In genomic region chr12:121637231-121637914, GRCh38 we compare ENCODE assay signal across 8 cellular contexts. TPM values are rescaled to one million over a fixed set of nuclear protein-coding genes. Genes with fewer than 3 reads are reported as not detected.
DNase-seq lines count a peak whose midpoint lies in the region; ATAC-seq and TF ChIP-seq lines count a peak whose summit lies in the region.

No MANE protein-coding gene starts in this region.

- in situ Hi-C loops in transverse colon (cut with MboI; ENCODE audit: low pct_ligation_motif_present in 1 of 4, low pct_unique_long_range_greater_than_20kb in 1 of 4, low sequenced_read_pairs in 3 of 4): no loop called here

- H3K4me1 ChIP-seq in right cardiac atrium (ENCODE audit: control insufficient read depth, insufficient read depth, low read length) (peaks cover 3% of the 10 kb centered on the region), transverse colon (peaks cover 0 to 20% (median 14%) of the 10 kb centered on the region in 4 donors)

- H3K4me1 Mint-ChIP-seq in endothelial cell (ENCODE audit: unreplicated experiment): peaks cover 20% of the 10 kb centered on the region

- no peaks in the 10 kb centered on the region for H3K27me3 ChIP-seq in right cardiac atrium (ENCODE audit: control insufficient read depth, insufficient read depth)
- no peaks in the 10 kb centered on the region for H3K27me3 ChIP-seq in transverse colon

- peaks cover 4% of the 10 kb centered on the region for H3K27me3 Mint-ChIP-seq in endothelial cell (ENCODE audit: unreplicated experiment)

- H3K9me3 Mint-ChIP-seq in endothelial cell (ENCODE audit: unreplicated experiment): no peaks in the 10 kb centered on the region

- H3K4me3 ChIP-seq in right cardiac atrium (ENCODE audit: low read length) (no peak overlapping the region), transverse colon (no peak overlapping the region)

- no peaks in the 10 kb centered on the region for H3K9me3 ChIP-seq in right cardiac atrium (ENCODE audit: control insufficient read depth, low read length)
- H3K9me3 ChIP-seq in transverse colon: no peaks in the 10 kb centered on the region

- H3K36me3 ChIP-seq in transverse colon: no peaks in the 10 kb centered on the region

- 73% methylated on average over 10 of the region's 10 CpGs for WGBS in right cardiac atrium
- WGBS in transverse colon (ENCODE audit: low coverage in 1 of 2), 2 donors: 50% methylated on average over 10 of the region's 10 CpGs; no CpG with 5 or more reads in 1 of the 2 donors

- ATAC-seq in right cardiac atrium (peak; percentile 24 to 40), GM18868 (IDR thresholded peaks at IDR 0.05; ENCODE audit: unreplicated experiment) (no peak)

- H3K36me3 Mint-ChIP-seq in endothelial cell (ENCODE audit: low read depth, unreplicated experiment): peaks cover 11% of the 10 kb centered on the region

- no peak for TF ChIP-seq EP300 in transverse colon (IDR thresholded peaks at IDR 0.05; ENCODE audit: low read depth)

- intact Hi-C loops in right cardiac atrium (cut with DNase I): no loop called here
- intact Hi-C loops in transverse colon (cut with DNase I; ENCODE audit: low total_unique reads): no loop called here

- TF ChIP-seq POLR2A in transverse colon (IDR thresholded peaks at IDR 0.05): no peak

- no peak overlapping the region for H3K4me3 Mint-ChIP-seq in endothelial cell (ENCODE audit: unreplicated experiment)

- no peak for TF ChIP-seq CTCF in transverse colon (IDR thresholded peaks at IDR 0.05)
- no peak for TF ChIP-seq CTCF in endothelial cell (IDR thresholded peaks at IDR 0.05; ENCODE audit: unreplicated experiment)

- DNase-seq in activated gamma-delta T cell treated with Interleukin-2 at 50 U/mL for 16 hours (peak; percentile 61), activated gamma-delta T cell (lab: John Stamatoyannopoulos, UW) (no peak), right cardiac atrium (peak in 2 of 3 donors; percentile 61 to 70), transverse colon (peak; percentile 50), endothelial cell (ENCODE audit: low spot score) (no peak), DMS114 treated with DMSO at 0.1 percent for 48 hours (lab: John Stamatoyannopoulos, UW; ENCODE audit: unreplicated experiment) (no peak)
- DNase-seq in activated CD4-positive, CD25-positive, alpha-beta regulatory T cell treated with anti-CD3 and anti-CD28 coated beads, Interleukin-2, amount 50 U/mL, for 72 hours: peak; percentile 63

- no peak overlapping the region for H3K27ac Mint-ChIP-seq in endothelial cell (ENCODE audit: unreplicated experiment)

- H3K27ac ChIP-seq in right cardiac atrium (ENCODE audit: low read length): no peak overlapping the region
- peak overlapping the region in 2 of 4 donors; percentile 8 to 27 for H3K27ac ChIP-seq in transverse colon

RNA-seq across cellular contexts. Expression of gene ORAI1, which starts 11.0 kb away (rescaled TPM):
- 1 to 10 TPM; 7.0 to 9.4 (median 8.4) TPM for total RNA-seq in right cardiac atrium
- polyA plus RNA-seq in right cardiac atrium: 6.9 TPM
- 1 to 10 TPM; 7.5 to 9.1 (median 8.2) TPM for total RNA-seq in transverse colon
- total RNA-seq in endothelial cell (ENCODE audit: unreplicated experiment): 35.3 TPM

RNA-seq across cellular contexts. Expression of gene MORN3, which starts 32.1 kb away (rescaled TPM):
- total RNA-seq in right cardiac atrium: under 1 TPM; 0.11 to 0.21 (median 0.17) TPM
- polyA plus RNA-seq in right cardiac atrium: 0.38 TPM
- total RNA-seq in transverse colon: under 1 TPM in 1 of 4 donors, not detected in 3; 0.48 TPM
- total RNA-seq in endothelial cell (ENCODE audit: unreplicated experiment): 1.2 TPM

RNA-seq across cellular contexts. Expression of gene KDM2B, which starts 56.5 kb away (rescaled TPM):
- total RNA-seq in right cardiac atrium (10 to 100 TPM; 11.8 to 16.0 (median 13.1) TPM), transverse colon (10 to 100 TPM in 3 of 4 donors, 1 to 10 TPM in 1; 7.2 to 39.3 (median 15.2) TPM), endothelial cell (ENCODE audit: unreplicated experiment) (36.7 TPM)
- polyA plus RNA-seq in right cardiac atrium: 6.1 TPM

Comparison
In these comparisons a context has a peak if more than half of its experiments do, and no peak if none do; other contexts are left out.
1. DNase-seq: peak in activated gamma-delta T cell treated with Interleukin-2 at 50 U/mL for 16 hours (single experiment), activated CD4-positive, CD25-positive, alpha-beta regulatory T cell treated with anti-CD3 and anti-CD28 coated beads, Interleukin-2, amount 50 U/mL, for 72 hours (single experiment), right cardiac atrium (2 of 3) and transverse colon (single experiment); none in activated gamma-delta T cell (single experiment), endothelial cell (single experiment) and DMS114 treated with DMSO at 0.1 percent for 48 hours (single experiment).